In the genomic region with DNA sequence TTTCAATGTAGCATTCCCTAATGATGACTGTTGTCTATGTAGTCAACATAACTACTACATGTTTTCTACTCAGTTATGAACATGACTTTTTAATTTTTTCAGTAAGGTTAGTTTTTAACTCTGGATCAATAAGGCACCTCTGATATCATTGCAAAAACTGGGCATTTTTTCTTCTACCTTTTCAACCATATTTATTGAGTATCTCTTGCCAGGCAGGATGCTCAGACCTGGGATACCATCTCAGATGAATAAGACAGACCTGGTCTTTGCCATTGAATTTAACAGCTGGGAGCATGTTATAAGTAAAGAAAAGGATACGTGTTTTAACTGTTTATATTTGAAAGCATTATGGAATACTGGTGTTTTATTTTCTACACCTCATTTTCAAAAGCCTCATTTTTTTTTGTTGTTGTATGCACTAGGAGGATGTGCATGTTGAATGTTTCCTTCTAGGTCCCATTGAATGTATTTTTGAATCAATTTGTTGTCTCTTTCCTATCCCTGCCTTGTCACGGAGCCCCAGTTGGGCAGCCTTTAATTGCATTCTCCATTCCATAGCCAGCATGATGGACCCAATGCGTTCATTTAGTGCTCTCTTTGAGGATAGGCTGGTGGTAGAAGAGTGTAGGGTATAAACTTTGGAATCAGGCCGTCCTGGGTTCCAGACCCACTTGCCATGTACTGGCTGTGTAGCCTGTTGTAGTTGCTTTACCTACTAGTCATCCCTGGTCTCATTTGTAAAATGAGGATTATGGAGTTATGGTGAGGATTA, we compare ENCODE assay signal across 1 cellular context.
TF ChIP-seq lines count a peak whose summit lies in the region.

No MANE protein-coding gene starts in this region.

TF ChIP-seq in SK-N-SH treated with all-trans-retinoic acid at 6 μM for 48 hours, 23 proteins besides CTCF, POLR2A, EP300 and RAD21 (continued from another document):
- no peak for TF ChIP-seq CREB5 (CRISPR knock-in tag; IDR thresholded peaks at IDR 0.05; ENCODE audit: low read depth)
